In genomic region chr1:182764029-182764768, GRCh38 we compare ENCODE assay signal across 19 cellular contexts. TPM values are rescaled to one million over a fixed set of nuclear protein-coding genes. Genes with fewer than 3 reads are reported as not detected.
DNase-seq lines count a peak whose midpoint lies in the region; ATAC-seq, FAIRE-seq and TF ChIP-seq lines count a peak whose summit lies in the region.
"Had no signal": no experiment of that assay in that cellular context is flagged by ENCODE, and none has a peak within 500 bp of the region (broad histone marks: within the 10 kb centered on the region; RNA-seq: fewer than 3 reads in every experiment).

No MANE protein-coding gene starts in this region.

- 57 to 65% methylated on average over 4 of the region's 4 CpGs for WGBS in pancreas, 2 donors

- H3K36me3 ChIP-seq in pancreas, result no peaks in the 10 kb centered on the region
- H3K36me3 ChIP-seq: BLaER1, MG63, SJSA1 had no signal

- no peaks in the 10 kb centered on the region for H3K4me1 ChIP-seq in pancreas
- H3K4me1 ChIP-seq: SJSA1 had no signal

- H3K36me3 Mint-ChIP-seq in activated CD4-positive, alpha-beta T cell treated with anti-CD3 and anti-CD28 coated beads, Interleukin-2, amount 10 ng/mL, durations not matched to agents 7 days and 5 days (ENCODE audit: low read depth), result peaks cover 5% of the 10 kb centered on the region
- H3K36me3 Mint-ChIP-seq: CD8-positive, alpha-beta T cell had no signal

- no peaks in the 10 kb centered on the region for H3K27me3 ChIP-seq in pancreas
- H3K27me3 ChIP-seq: BLaER1, MG63, SJSA1 had no signal

- POLR2A ChIA-PET in activated CD4-positive, alpha-beta T cell treated with anti-CD3 and anti-CD28 coated beads, Interleukin-2, amount 10 ng/mL, durations not matched to agents 7 days and 5 days (lab: Charles Lee), result no interaction called here

- H3K27ac Mint-ChIP-seq in activated CD4-positive, alpha-beta T cell treated with anti-CD3 and anti-CD28 coated beads, Interleukin-2, amount 10 ng/mL, durations not matched to agents 7 days and 5 days, result no peak overlapping the region
- H3K27ac Mint-ChIP-seq: CD8-positive, alpha-beta T cell had no signal

- peak; percentile 68 for FAIRE-seq in D721Med (lab: Jason Lieb, UNC)
- no peak for FAIRE-seq in pancreas (lab: Jason Lieb, UNC)
- FAIRE-seq: A204.1 had no signal

- peak; percentile 57 for DNase-seq in NCI-H1092 treated with DMSO at 0.1 percent for 48 hours (lab: John Stamatoyannopoulos, UW)
- no peak for DNase-seq in NCI-H1092 (lab: John Stamatoyannopoulos, UW)
- DNase-seq in D721Med (ENCODE audit: insufficient read length, low spot score), result no peak
- peak; percentile 55 to 63 for DNase-seq in NCI-H187 (lab: John Stamatoyannopoulos, UW)
- DNase-seq in NCI-H69 (lab: John Stamatoyannopoulos, UW), result peak; percentile 74
- DNase-seq in pancreas, result no peak
- DNase-seq in cortex of kidney (lab: John Stamatoyannopoulos, UW), result no peak
- DNase-seq in activated CD4-positive, alpha-beta T cell treated with anti-CD3 and anti-CD28 coated beads, Interleukin-2, amount 10 ng/mL, durations not matched to agents 7 days and 5 days, result no peak
- DNase-seq: CD8-positive, alpha-beta T cell; EL; GOT3; MG63; NCI-H526 treated with DMSO at 0.1 percent for 48 hours; PC-9; T-helper 2 cell had no signal

- peaks cover 7% of the 10 kb centered on the region for H3K9me3 Mint-ChIP-seq in activated CD4-positive, alpha-beta T cell treated with anti-CD3 and anti-CD28 coated beads, Interleukin-2, amount 10 ng/mL, durations not matched to agents 7 days and 5 days

- H3K27ac ChIP-seq in pancreas, result no peak overlapping the region
- H3K27ac ChIP-seq: BLaER1, KMS-11, PC-9, SJSA1 had no signal

- H3K4me3 Mint-ChIP-seq in activated CD4-positive, alpha-beta T cell treated with anti-CD3 and anti-CD28 coated beads, Interleukin-2, amount 10 ng/mL, durations not matched to agents 7 days and 5 days, result no peak overlapping the region
- H3K4me3 Mint-ChIP-seq: CD8-positive, alpha-beta T cell had no signal

- peaks cover 8% of the 10 kb centered on the region for H3K4me1 Mint-ChIP-seq in activated CD4-positive, alpha-beta T cell treated with anti-CD3 and anti-CD28 coated beads, Interleukin-2, amount 10 ng/mL, durations not matched to agents 7 days and 5 days

- H3K9me3 ChIP-seq in pancreas, result no peaks in the 10 kb centered on the region
- H3K9me3 ChIP-seq: MG63, SJSA1 had no signal

- intact Hi-C loops in pancreas (cut with DNase I), result no loop called here

- ATAC-seq in pancreas, result no peak
- ATAC-seq: CD8-positive, alpha-beta T cell had no signal

- H3K27me3 Mint-ChIP-seq in activated CD4-positive, alpha-beta T cell treated with anti-CD3 and anti-CD28 coated beads, Interleukin-2, amount 10 ng/mL, durations not matched to agents 7 days and 5 days, result peaks cover 16% of the 10 kb centered on the region

- no peak overlapping the region for H3K4me3 ChIP-seq in pancreas
- H3K4me3 ChIP-seq: BLaER1, MG63, PC-9, SJSA1 had no signal

- no peak for TF ChIP-seq CTCF in D721Med (IDR thresholded peaks at IDR 0.05; ENCODE audit: insufficient read depth, missing control alignments)
- TF ChIP-seq CTCF in pancreas (IDR thresholded peaks at IDR 0.05), result no peak

- CTCF ChIA-PET in activated CD4-positive, alpha-beta T cell treated with anti-CD3 and anti-CD28 coated beads, Interleukin-2, amount 10 ng/mL, durations not matched to agents 7 days and 5 days (lab: Charles Lee), result interaction anchor here (1.8 kb wide), 1 partner anchor 19 kb away, joined by 6 read pairs; no protein-coding TSS in a partner anchor

RNA-seq across cellular contexts. Expression of gene NPL, which starts 25.4 kb away (rescaled TPM):
- total RNA-seq in pancreas, result 1 to 10 TPM; 1.2 to 9.7 (median 3.3) TPM
- polyA plus RNA-seq in pancreas, result 1 to 10 TPM; 2.6 to 2.8 TPM
- 1 to 10 TPM; 2.7 to 3.1 TPM for total RNA-seq in activated CD4-positive, alpha-beta T cell treated with anti-CD3 and anti-CD28 coated beads, Interleukin-2, amount 10 ng/mL, durations not matched to agents 7 days and 5 days

Comparison
In these comparisons a context has a peak if more than half of its experiments do, and no peak if none do; other contexts are left out.
1. DNase-seq: peak in NCI-H1092 treated with DMSO at 0.1 percent for 48 hours (single experiment), NCI-H187 (2 of 2) and NCI-H69 (single experiment); none in NCI-H1092 (single experiment), D721Med (single experiment), pancreas (0 of 6), cortex of kidney (single experiment) and activated CD4-positive, alpha-beta T cell treated with anti-CD3 and anti-CD28 coated beads, Interleukin-2, amount 10 ng/mL, durations not matched to agents 7 days and 5 days (single experiment).